In genomic region chr20:3710703-3711417, GRCh38 we compare ENCODE assay signal across 1 cellular context.
TF ChIP-seq lines count a peak whose summit lies in the region.

No MANE protein-coding gene starts in this region.

TF ChIP-seq in GM12878, 131 proteins besides CTCF, POLR2A, EP300 and RAD21:
- 0 out of 2 replicates have a peak, but pooled peaks have one; percentile 10 for TF ChIP-seq RUNX3 (IDR thresholded peaks at IDR 0.05; ENCODE audit: low read length)
- TF ChIP-seq TBL1XR1 (IDR thresholded peaks at IDR 0.05; ENCODE audit: low read depth, low read length): no peak
- TF ChIP-seq REST (IDR thresholded peaks at IDR 0.05; ENCODE audit: low read depth, low read length): no peak
- TF ChIP-seq ATF2 (IDR thresholded peaks at IDR 0.05; ENCODE audit: low read length): no peak
- TF ChIP-seq NFIC (IDR thresholded peaks at IDR 0.05; ENCODE audit: low read depth, low read length): no peak
- TF ChIP-seq ETV6 (conservative IDR thresholded peaks at IDR 0.05 in 1 of 2, IDR thresholded peaks at IDR 0.05 in 1 of 2; ENCODE audit: borderline replicate concordance in 1 of 2, low read depth in 1 of 2): no peak
- no peak for TF ChIP-seq POLR2AphosphoS2 (IDR thresholded peaks at IDR 0.05; ENCODE audit: low read depth, low read length)
- TF ChIP-seq PBX3 (IDR thresholded peaks at IDR 0.05; ENCODE audit: insufficient replicate concordance, low read depth, low read length): no peak
- TF ChIP-seq SRF (IDR thresholded peaks at IDR 0.05; ENCODE audit: low read depth in 2 of 2, low read length in 2 of 2): 0 out of 4 replicates have a peak, but pooled peaks of 1 of the 2 experiments have one; percentile 13
- no peak for TF ChIP-seq RAD51 (IDR thresholded peaks at IDR 0.05)
- TF ChIP-seq TCF12 (IDR thresholded peaks at IDR 0.05; ENCODE audit: low read depth, low read length): 0 out of 2 replicates have a peak, but pooled peaks have one; percentile 44
- no peak for TF ChIP-seq IRF4 (IDR thresholded peaks at IDR 0.05; ENCODE audit: low read depth, low read length)
- TF ChIP-seq MEF2A (IDR thresholded peaks at IDR 0.05; ENCODE audit: insufficient read depth, low read depth, low read length): no peak
- peak in 1 of 2 experiments; percentile 21; a peak in 1 of 4 replicates for TF ChIP-seq BHLHE40 (IDR thresholded peaks at IDR 0.05; ENCODE audit: borderline replicate concordance in 1 of 2, low read depth in 2 of 2, low read length in 1 of 2)
- no peak for TF ChIP-seq ZSCAN29 (IDR thresholded peaks at IDR 0.05)
- no peak for TF ChIP-seq RBBP5 (conservative IDR thresholded peaks at IDR 0.05)
- 0 out of 2 replicates have a peak, but pooled peaks have one; percentile 26 for TF ChIP-seq CHD2 (IDR thresholded peaks at IDR 0.05; ENCODE audit: borderline replicate concordance, low read depth, low read length)
- TF ChIP-seq BMI1 (IDR thresholded peaks at IDR 0.05; ENCODE audit: borderline replicate concordance): no peak
- TF ChIP-seq YY1 (IDR thresholded peaks at IDR 0.05; ENCODE audit: low read depth, low read length): peak; percentile 67; the same call in 1 of the 2 replicates
- no peak for TF ChIP-seq BCLAF1 (IDR thresholded peaks at IDR 0.05)
- peak; percentile 84 for TF ChIP-seq SMC3 (IDR thresholded peaks at IDR 0.05; ENCODE audit: borderline replicate concordance, low read length)
- TF ChIP-seq TCF3 (IDR thresholded peaks at IDR 0.05; ENCODE audit: borderline replicate concordance, insufficient read depth, low read depth, low read length): 0 out of 2 replicates have a peak, but pooled peaks have one; percentile 57
